In genomic region chr6:134875367-134875766, GRCh38 we compare ENCODE assay signal across 1 cellular context.
TF ChIP-seq lines count a peak whose summit lies in the region.

No MANE protein-coding gene starts in this region.

TF ChIP-seq in K562, 482 proteins besides CTCF, POLR2A, EP300 and RAD21 (continued from another document):
- TF ChIP-seq, protein P1, sequence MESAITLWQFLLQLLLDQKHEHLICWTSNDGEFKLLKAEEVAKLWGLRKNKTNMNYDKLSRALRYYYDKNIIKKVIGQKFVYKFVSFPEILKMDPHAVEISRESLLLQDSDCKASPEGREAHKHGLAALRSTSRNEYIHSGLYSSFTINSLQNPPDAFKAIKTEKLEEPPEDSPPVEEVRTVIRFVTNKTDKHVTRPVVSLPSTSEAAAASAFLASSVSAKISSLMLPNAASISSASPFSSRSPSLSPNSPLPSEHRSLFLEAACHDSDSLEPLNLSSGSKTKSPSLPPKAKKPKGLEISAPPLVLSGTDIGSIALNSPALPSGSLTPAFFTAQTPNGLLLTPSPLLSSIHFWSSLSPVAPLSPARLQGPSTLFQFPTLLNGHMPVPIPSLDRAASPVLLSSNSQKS (CRISPR knock-in tag; IDR thresholded peaks at IDR 0.05) = no peak
- TF ChIP-seq KLF13 (tag; IDR thresholded peaks at IDR 0.05; ENCODE audit: borderline replicate concordance, low read depth) (0 out of 2 replicates have a peak, but pooled peaks have one; percentile 24), ARID3B (CRISPR knock-in tag; IDR thresholded peaks at IDR 0.05; ENCODE audit: borderline replicate concordance) (no peak), POLR2AphosphoS2 (IDR thresholded peaks at IDR 0.05; ENCODE audit: low read length) (no peak), ZNF143 (CRISPR knock-in tag; IDR thresholded peaks at IDR 0.05) (no peak), SNRNP70 (optimal IDR thresholded peaks at IDR 0.05; ENCODE audit: low read depth, low read length) (no peak), ZNF146 (CRISPR knock-in tag; IDR thresholded peaks at IDR 0.05; ENCODE audit: unreplicated experiment) (no peak), MYC (IDR thresholded peaks at IDR 0.05; ENCODE audit: low read depth, low read length) (no peak), MYC (CRISPR knock-in tag; IDR thresholded peaks at IDR 0.05; ENCODE audit: borderline replicate concordance, low read depth) (no peak), SETDB1 (IDR thresholded peaks at IDR 0.05; ENCODE audit: low read length) (no peak), TRIM25 (IDR thresholded peaks at IDR 0.05; ENCODE audit: borderline replicate concordance) (no peak)
- TF ChIP-seq, protein P2, sequence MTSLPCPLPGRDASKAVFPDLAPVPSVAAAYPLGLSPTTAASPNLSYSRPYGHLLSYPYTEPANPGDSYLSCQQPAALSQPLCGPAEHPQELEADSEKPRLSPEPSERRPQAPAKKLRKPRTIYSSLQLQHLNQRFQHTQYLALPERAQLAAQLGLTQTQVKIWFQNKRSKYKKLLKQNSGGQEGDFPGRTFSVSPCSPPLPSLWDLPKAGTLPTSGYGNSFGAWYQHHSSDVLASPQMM (CRISPR knock-in tag; IDR thresholded peaks at IDR 0.05) = no peak
- TF ChIP-seq, protein P3, sequence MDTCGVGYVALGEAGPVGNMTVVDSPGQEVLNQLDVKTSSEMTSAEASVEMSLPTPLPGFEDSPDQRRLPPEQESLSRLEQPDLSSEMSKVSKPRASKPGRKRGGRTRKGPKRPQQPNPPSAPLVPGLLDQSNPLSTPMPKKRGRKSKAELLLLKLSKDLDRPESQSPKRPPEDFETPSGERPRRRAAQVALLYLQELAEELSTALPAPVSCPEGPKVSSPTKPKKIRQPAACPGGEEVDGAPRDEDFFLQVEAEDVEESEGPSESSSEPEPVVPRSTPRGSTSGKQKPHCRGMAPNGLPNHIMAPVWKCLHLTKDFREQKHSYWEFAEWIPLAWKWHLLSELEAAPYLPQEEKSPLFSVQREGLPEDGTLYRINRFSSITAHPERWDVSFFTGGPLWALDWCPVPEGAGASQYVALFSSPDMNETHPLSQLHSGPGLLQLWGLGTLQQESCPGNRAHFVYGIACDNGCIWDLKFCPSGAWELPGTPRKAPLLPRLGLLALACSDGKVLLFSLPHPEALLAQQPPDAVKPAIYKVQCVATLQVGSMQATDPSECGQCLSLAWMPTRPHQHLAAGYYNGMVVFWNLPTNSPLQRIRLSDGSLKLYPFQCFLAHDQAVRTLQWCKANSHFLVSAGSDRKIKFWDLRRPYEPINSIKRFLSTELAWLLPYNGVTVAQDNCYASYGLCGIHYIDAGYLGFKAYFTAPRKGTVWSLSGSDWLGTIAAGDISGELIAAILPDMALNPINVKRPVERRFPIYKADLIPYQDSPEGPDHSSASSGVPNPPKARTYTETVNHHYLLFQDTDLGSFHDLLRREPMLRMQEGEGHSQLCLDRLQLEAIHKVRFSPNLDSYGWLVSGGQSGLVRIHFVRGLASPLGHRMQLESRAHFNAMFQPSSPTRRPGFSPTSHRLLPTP (IDR thresholded peaks at IDR 0.05; ENCODE audit: borderline replicate concordance, extremely low read depth, insufficient read length) = no peak
TF ChIP-seq in K562: peak in this region for 23.
